ENCODE assay signal across 17 cellular contexts in genomic region chr11:80586464-80586863, GRCh38.
DNase-seq lines count a peak whose midpoint lies in the region; ATAC-seq and TF ChIP-seq lines count a peak whose summit lies in the region.
"Had no signal": no experiment of that assay in that cellular context is flagged by ENCODE, and none has a peak within 500 bp of the region (broad histone marks: within the 10 kb centered on the region; RNA-seq: fewer than 3 reads in every experiment).

No MANE protein-coding gene starts in this region.

- in situ Hi-C loops in mammary epithelial cell (cut with MboI; ENCODE audit: low sequenced_read_pairs in 2 of 2): no loop called here

- no peaks in the 10 kb centered on the region for H3K4me1 Mint-ChIP-seq in MCF 10A (ENCODE audit: insufficient read depth, unreplicated experiment)
- H3K4me1 Mint-ChIP-seq: IgD-negative memory B cell had no signal

- no peak overlapping the region for H3K4me2 ChIP-seq in mammary epithelial cell (ENCODE audit: insufficient read depth, low read depth, low read length)
- H3K4me2 ChIP-seq: GM23338 had no signal

- H4K20me1 ChIP-seq in mammary epithelial cell (ENCODE audit: insufficient read depth, low read length): no peaks in the 10 kb centered on the region

- no peaks in the 10 kb centered on the region for H3K27me3 ChIP-seq in mammary epithelial cell (ENCODE audit: insufficient read depth, low read length)
- no peaks in the 10 kb centered on the region for H3K27me3 ChIP-seq in RWPE2 (ENCODE audit: insufficient read depth, poor library complexity, severe bottlenecking)
- H3K27me3 ChIP-seq in thyroid gland: no peaks in the 10 kb centered on the region

- intact Hi-C loops in mammary epithelial cell (cut with micrococcal nuclease) (no loop called here), MCF 10A (cut with micrococcal nuclease) (no loop called here), thyroid gland (cut with DNase I) (no loop called here)

- POLR2A ChIA-PET in MCF 10A (lab: Yijun Ruan, JAX): no interaction called here

- no peaks in the 10 kb centered on the region for H3K36me3 ChIP-seq in mammary epithelial cell (ENCODE audit: insufficient read depth, low read length)
- no peaks in the 10 kb centered on the region for H3K36me3 ChIP-seq in RWPE2 (ENCODE audit: low read depth)
- no peaks in the 10 kb centered on the region for H3K36me3 ChIP-seq in thyroid gland

- DNase-seq in mammary epithelial cell (peak; percentile 19), MCF 10A (ENCODE audit: unreplicated experiment) (no peak), RWPE2 (ENCODE audit: low spot score) (no peak), epithelial cell of esophagus (ENCODE audit: low read depth) (peak; percentile 42), retinal pigment epithelial cell (ENCODE audit: low read depth) (peak; percentile 26), iPS-NIHi11 (ENCODE audit: low spot score) (no peak), thyroid gland (no peak), NOMO-1 treated with dmso at 0.1 percent for 144 hours (lab: John Stamatoyannopoulos, UW; ENCODE audit: unreplicated experiment) (no peak)
- DNase-seq: CD8-positive, alpha-beta T cell; DMS79; Kasumi-1; NCI-H187; Right ventricle myocardium superior had no signal

- H3K4me1 ChIP-seq in mammary epithelial cell (ENCODE audit: insufficient read depth, low read length) (no peaks in the 10 kb centered on the region), RWPE2 (ENCODE audit: insufficient read depth, poor library complexity, severe bottlenecking) (peaks cover 11% of the 10 kb centered on the region), thyroid gland (no peaks in the 10 kb centered on the region)

- peak; percentile 81 for ATAC-seq in RWPE2 (ENCODE audit: low read depth)
- ATAC-seq: CD8-positive, alpha-beta T cell; GM23338 had no signal

- H3K27me3 Mint-ChIP-seq in MCF 10A (ENCODE audit: insufficient read depth, unreplicated experiment): no peaks in the 10 kb centered on the region
- H3K27me3 Mint-ChIP-seq: IgD-negative memory B cell had no signal

- TF ChIP-seq CTCF in mammary epithelial cell (conservative IDR thresholded peaks at IDR 0.05 in 1 of 2, IDR thresholded peaks at IDR 0.05 in 1 of 2; ENCODE audit: extremely low read depth in 1 of 2, insufficient read depth in 1 of 2, low read depth in 1 of 2, low read length in 2 of 2) (no peak), MCF 10A (IDR thresholded peaks at IDR 0.05; ENCODE audit: unreplicated experiment) (no peak), RWPE2 (IDR thresholded peaks at IDR 0.05; ENCODE audit: poor library complexity, severe bottlenecking) (no peak), epithelial cell of esophagus (IDR thresholded peaks at IDR 0.05; ENCODE audit: insufficient read depth, low read depth, low read length, missing control alignments) (no peak), retinal pigment epithelial cell (conservative IDR thresholded peaks at IDR 0.05; ENCODE audit: low read depth, low read length) (no peak), thyroid gland (IDR thresholded peaks at IDR 0.05) (no peak)

- no peak overlapping the region for H3K27ac ChIP-seq in mammary epithelial cell (ENCODE audit: insufficient read depth, low read depth, low read length)
- H3K27ac ChIP-seq in RWPE2 (ENCODE audit: poor library complexity, severe bottlenecking): peak overlapping the region; percentile 41
- no peak overlapping the region for H3K27ac ChIP-seq in thyroid gland
- H3K27ac ChIP-seq: 22Rv1, SK-N-MC had no signal

- no peak overlapping the region for H3K9ac ChIP-seq in mammary epithelial cell (ENCODE audit: insufficient read depth, low read length)

- dilution Hi-C loops in mammary epithelial cell (cut with HindIII; ENCODE audit: low sequenced_read_pairs): no loop called here

- no peaks in the 10 kb centered on the region for H3K9me3 Mint-ChIP-seq in MCF 10A (ENCODE audit: unreplicated experiment)
- H3K9me3 Mint-ChIP-seq: GM23338 had no signal

- no peaks in the 10 kb centered on the region for H3K36me3 Mint-ChIP-seq in MCF 10A (ENCODE audit: insufficient read depth, unreplicated experiment)
- H3K36me3 Mint-ChIP-seq: CD8-positive, alpha-beta T cell; IgD-negative memory B cell had no signal

- CTCF ChIA-PET in mammary epithelial cell (lab: Charles Lee; ENCODE audit: low non-redundant PET): no interaction called here
- CTCF ChIA-PET in MCF 10A (lab: Yijun Ruan, JAX): interaction anchor here (1.0 kb wide), 1 partner anchor 121 kb away, joined by 6 read pairs; no protein-coding TSS in a partner anchor

- no peak for TF ChIP-seq POLR2A in thyroid gland (IDR thresholded peaks at IDR 0.05)

- BruUV-seq in mammary epithelial cell (replicated peaks; lab: Mats Ljungman, UMichigan): no TSS peak
- no TSS peak for BruUV-seq in MCF 10A (replicated peaks; lab: Mats Ljungman, UMichigan)

- H2AFZ ChIP-seq in mammary epithelial cell (ENCODE audit: low read depth, low read length): peak overlapping the region; percentile 62
- H2AFZ ChIP-seq: GM23338 had no signal

- H3K4me3 Mint-ChIP-seq in MCF 10A (ENCODE audit: unreplicated experiment): no peak overlapping the region
- H3K4me3 Mint-ChIP-seq: CD8-positive, alpha-beta T cell; GM23338; IgD-negative memory B cell had no signal

- WGBS in mammary epithelial cell (ENCODE audit: low coverage, missing lambda C conversion rate): 82% methylated on average over 1 of the region's 1 CpG
- WGBS in thyroid gland, 2 donors: 85 to 93% methylated on average over 1 of the region's 1 CpG

- H3K27ac Mint-ChIP-seq in MCF 10A (ENCODE audit: low read depth, unreplicated experiment): no peak overlapping the region
- H3K27ac Mint-ChIP-seq: CD8-positive, alpha-beta T cell; GM23338; IgD-negative memory B cell had no signal

- H3K4me3 ChIP-seq in mammary epithelial cell (replicated peaks in 1 of 3; ENCODE audit: insufficient read depth in 1 of 3, low read depth in 2 of 3, low read length in 3 of 3): no peak overlapping the region
- no peak overlapping the region for H3K4me3 ChIP-seq in RWPE2 (ENCODE audit: severe bottlenecking)
- H3K4me3 ChIP-seq in epithelial cell of esophagus (ENCODE audit: low read length): no peak overlapping the region
- H3K4me3 ChIP-seq in retinal pigment epithelial cell (ENCODE audit: low read length): no peak overlapping the region
- H3K4me3 ChIP-seq in thyroid gland (replicated peaks in 1 of 3): no peak overlapping the region
- H3K4me3 ChIP-seq: GM23338, SK-N-MC had no signal

- H3K9me3 ChIP-seq in mammary epithelial cell (replicated peaks; ENCODE audit: insufficient read depth, low read length): no peaks in the 10 kb centered on the region
- H3K9me3 ChIP-seq in RWPE2 (ENCODE audit: severe bottlenecking): no peaks in the 10 kb centered on the region
- no peaks in the 10 kb centered on the region for H3K9me3 ChIP-seq in thyroid gland

- no peaks in the 10 kb centered on the region for H3K79me2 ChIP-seq in mammary epithelial cell (ENCODE audit: insufficient read depth, low read length)

Comparison
In these comparisons a context has a peak if more than half of its experiments do, and no peak if none do; other contexts are left out.
1. DNase-seq: peak in mammary epithelial cell (single experiment), epithelial cell of esophagus (single experiment) and retinal pigment epithelial cell (single experiment); none in MCF 10A (single experiment), RWPE2 (single experiment), iPS-NIHi11 (single experiment), thyroid gland (0 of 2) and NOMO-1 treated with dmso at 0.1 percent for 144 hours (single experiment).